ENCODE assay signal across 32 cellular contexts in the genomic region with DNA sequence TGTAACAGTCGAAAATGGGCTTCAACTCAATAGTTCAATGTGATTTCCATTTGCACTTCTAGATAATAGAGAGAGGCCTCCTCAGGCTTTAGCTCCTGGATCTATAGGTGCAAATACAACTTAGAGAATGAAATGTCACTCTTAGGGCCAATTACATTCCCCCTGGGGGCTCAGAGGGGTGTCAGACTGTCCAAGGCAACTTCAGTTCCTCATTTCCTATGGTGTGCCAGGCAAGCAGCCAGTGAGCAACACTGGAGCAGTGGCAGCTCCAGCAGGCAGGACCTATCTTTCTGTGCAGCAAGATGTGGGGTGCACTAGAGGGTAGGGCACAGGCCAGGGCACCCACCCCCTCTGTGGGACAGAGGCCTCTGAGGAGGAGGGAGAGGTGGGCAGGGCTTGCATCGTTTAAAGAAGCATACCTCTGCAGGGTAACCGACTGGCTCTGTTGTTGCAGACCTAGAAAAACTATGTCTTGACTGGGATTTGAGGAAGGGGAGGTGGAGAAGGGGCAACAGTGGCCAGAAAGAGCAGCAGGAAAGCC.
DNase-seq lines count a peak whose midpoint lies in the region; ATAC-seq, FAIRE-seq and TF ChIP-seq lines count a peak whose summit lies in the region.
"Had no signal": no experiment of that assay in that cellular context is flagged by ENCODE, and none has a peak within 500 bp of the region (broad histone marks: within the 10 kb centered on the region; RNA-seq: fewer than 3 reads in every experiment).

No MANE protein-coding gene starts in this region.

- TF ChIP-seq EP300 in GM12878 (IDR thresholded peaks at IDR 0.05; ENCODE audit: borderline replicate concordance in 1 of 2, control insufficient read depth in 1 of 2, low read depth in 2 of 2, low read length in 2 of 2) = no peak
- no peak for TF ChIP-seq EP300 in suprapubic skin (IDR thresholded peaks at IDR 0.05)

- CTCF ChIA-PET in GM12878 (lab: Yijun Ruan, JAX) = no interaction called here

- no peak overlapping the region for H2AFZ ChIP-seq in GM12878 (ENCODE audit: control insufficient read depth, low read depth, low read length)

- H3K4me1 ChIP-seq in GM12878 (ENCODE audit: control insufficient read depth, insufficient read depth, low read length) (no peaks in the 10 kb centered on the region), suprapubic skin (no peaks in the 10 kb centered on the region)
- H3K4me1 ChIP-seq: BE2C had no signal

- in situ Hi-C loops in GM12878 (cut with MboI) = no loop called here

- DNase-seq in NOMO-1 treated with DMSO at 0.1 percent for 48 hours (lab: John Stamatoyannopoulos, UW; ENCODE audit: unreplicated experiment) (peak; percentile 3), NOMO-1 treated with dmso at 0.1 percent for 144 hours (lab: John Stamatoyannopoulos, UW; ENCODE audit: unreplicated experiment) (no peak), GM12878 (ENCODE audit: low read depth, low spot score) (no peak), neural crest cell (ENCODE audit: low read depth, low spot score) (no peak), NCI-H526 treated with DMSO at 0.1 percent for 48 hours (lab: John Stamatoyannopoulos, UW) (no peak), suprapubic skin (ENCODE audit: low spot score in 2 of 2) (no peak)
- no peak for DNase-seq in activated CD8-positive, alpha-beta memory T cell treated with anti-CD3 and anti-CD28 coated beads, Interleukin-2, amount 50 U/mL, for 48 hours
- DNase-seq: 8988T; ACHN; BE2C; CD8-positive, alpha-beta memory T cell; DMS 273 treated with DMSO at 0.1 percent for 48 hours; DMS79; EL; GDM1; KBM-7; MM.1S; NCI-H1092; NCI-H1436; NCI-H187 treated with DMSO at 0.1 percent for 48 hours; NCI-H2171 treated with DMSO at 0.1 percent for 48 hours; NCI-H345; NCI-H748 treated with DMSO at 0.1 percent for 48 hours; NK-92 treated with Interleukin-12 subunit alpha and Interleukin-12 subunit beta, amount 100 ng/mL, for 24 hours; SHP77 had no signal

- TF ChIP-seq POLR2A in GM12878 (IDR thresholded peaks at IDR 0.05; ENCODE audit: low read depth, low read length) (no peak), suprapubic skin (IDR thresholded peaks at IDR 0.05) (no peak)

- POLR2A ChIA-PET in GM12878 (lab: Charles Lee) = no interaction called here

- SMC1A ChIA-PET in GM12878 (lab: Charles Lee; ENCODE audit: uncharacterized antibody, unreplicated experiment) = interaction anchor here (0.8 kb wide), 1 partner anchor 12 kb away, joined by 4 read pairs; no protein-coding TSS in a partner anchor

- intact Hi-C loops in GM12878 (cut with micrococcal nuclease; ENCODE audit: unreplicated experiment) = no loop called here

- no TSS peak for BruUV-seq in GM12878 (replicated peaks; lab: Mats Ljungman, UMichigan)

- no peaks in the 10 kb centered on the region for H3K79me2 ChIP-seq in GM12878 (ENCODE audit: control insufficient read depth, insufficient read depth, low read length)

- FAIRE-seq in GM12878 (lab: Jason Lieb, UNC) = no peak
- FAIRE-seq: GM12891, H54, HTR-8/SVneo had no signal

- H3K27me3 Mint-ChIP-seq in neural crest cell (ENCODE audit: low read depth) = peaks cover 2% of the 10 kb centered on the region

- no peaks in the 10 kb centered on the region for H3K9me3 Mint-ChIP-seq in neural crest cell
- H3K9me3 Mint-ChIP-seq: CD14-positive monocyte; CD8-positive, alpha-beta memory T cell had no signal

- TF ChIP-seq CTCF in GM12878 (IDR thresholded peaks at IDR 0.05 in 2 of 3, conservative IDR thresholded peaks at IDR 0.05 in 1 of 3; ENCODE audit: control insufficient read depth in 2 of 3, extremely low read depth in 1 of 3, insufficient read depth in 1 of 3, low read depth in 3 of 3, low read length in 3 of 3) (no peak), neural crest cell (conservative IDR thresholded peaks at IDR 0.05) (no peak), suprapubic skin (IDR thresholded peaks at IDR 0.05) (no peak)

- H3K4me3 ChIP-seq in GM12878 (no peak overlapping the region), suprapubic skin (no peak overlapping the region)

- TF ChIP-seq RAD21 in GM12878 (IDR thresholded peaks at IDR 0.05; ENCODE audit: insufficient read depth, low read depth, low read length) = no peak

- no peak overlapping the region for H3K4me2 ChIP-seq in GM12878 (ENCODE audit: control insufficient read depth, insufficient read depth)

- peaks cover 11% of the 10 kb centered on the region for H3K4me1 Mint-ChIP-seq in neural crest cell
- H3K4me1 Mint-ChIP-seq: CD8-positive, alpha-beta memory T cell had no signal

- no peak overlapping the region for H3K9ac ChIP-seq in GM12878 (ENCODE audit: control insufficient read depth, insufficient read depth, low read length)

- no peaks in the 10 kb centered on the region for H3K36me3 ChIP-seq in GM12878 (ENCODE audit: control insufficient read depth in 2 of 2, insufficient read depth in 2 of 2, low read length in 1 of 2)
- no peaks in the 10 kb centered on the region for H3K36me3 ChIP-seq in suprapubic skin
- H3K36me3 ChIP-seq: BE2C had no signal

- RAD21 ChIA-PET in GM12878 (lab: Charles Lee; ENCODE audit: unreplicated experiment) = interaction anchor here (1.0 kb wide), 1 partner anchor 133 kb away, joined by 3 read pairs; no protein-coding TSS in a partner anchor

- peaks cover 0 to 4% of the 10 kb centered on the region in 2 experiments for H3K27me3 ChIP-seq in GM12878 (replicated peaks in 1 of 2; ENCODE audit: control insufficient read depth in 2 of 2, insufficient read depth in 2 of 2, low read length in 1 of 2)
- H3K27me3 ChIP-seq in suprapubic skin = no peaks in the 10 kb centered on the region

- no peak overlapping the region for H3K27ac ChIP-seq in GM12878 (ENCODE audit: control insufficient read depth, insufficient read depth)
- H3K27ac ChIP-seq in suprapubic skin = no peak overlapping the region
- H3K27ac ChIP-seq: RWPE1 had no signal

- WGBS in GM12878 (ENCODE audit: insufficient coverage, insufficient replicate concordance, low lambda C conversion rate, missing lambda C conversion rate) = 5% methylated on average over 3 of the region's 3 CpGs
- WGBS in suprapubic skin = 65% methylated on average over 3 of the region's 3 CpGs

- no peaks in the 10 kb centered on the region for H3K36me3 Mint-ChIP-seq in neural crest cell (ENCODE audit: low read depth)
- H3K36me3 Mint-ChIP-seq: CD14-positive monocyte had no signal

- no peaks in the 10 kb centered on the region for H4K20me1 ChIP-seq in GM12878 (ENCODE audit: control insufficient read depth, insufficient read depth)

- H3K4me3 Mint-ChIP-seq in neural crest cell = no peak overlapping the region
- H3K4me3 Mint-ChIP-seq: CD8-positive, alpha-beta memory T cell had no signal

- ATAC-seq in GM12878 = peak; percentile 43
- no peak for ATAC-seq in GM19452 (IDR thresholded peaks at IDR 0.05; ENCODE audit: unreplicated experiment)
- ATAC-seq: Panc1 had no signal

- H3K27ac Mint-ChIP-seq in neural crest cell (ENCODE audit: unreplicated experiment) = peak overlapping the region; percentile 46
- H3K27ac Mint-ChIP-seq: CD8-positive, alpha-beta memory T cell had no signal

- H3K9me3 ChIP-seq in GM12878 (replicated peaks; ENCODE audit: control insufficient read depth, insufficient read depth, low read length) (no peaks in the 10 kb centered on the region), suprapubic skin (no peaks in the 10 kb centered on the region)
- H3K9me3 ChIP-seq: BE2C had no signal

TF ChIP-seq in GM12878, 131 proteins besides CTCF, POLR2A, EP300 and RAD21:
- TF ChIP-seq SPI1 (IDR thresholded peaks at IDR 0.05; ENCODE audit: borderline replicate concordance, insufficient read depth, low read depth, low read length) = peak; percentile 58; the same call in 1 of the 2 replicates
- TF ChIP-seq, protein P1, sequence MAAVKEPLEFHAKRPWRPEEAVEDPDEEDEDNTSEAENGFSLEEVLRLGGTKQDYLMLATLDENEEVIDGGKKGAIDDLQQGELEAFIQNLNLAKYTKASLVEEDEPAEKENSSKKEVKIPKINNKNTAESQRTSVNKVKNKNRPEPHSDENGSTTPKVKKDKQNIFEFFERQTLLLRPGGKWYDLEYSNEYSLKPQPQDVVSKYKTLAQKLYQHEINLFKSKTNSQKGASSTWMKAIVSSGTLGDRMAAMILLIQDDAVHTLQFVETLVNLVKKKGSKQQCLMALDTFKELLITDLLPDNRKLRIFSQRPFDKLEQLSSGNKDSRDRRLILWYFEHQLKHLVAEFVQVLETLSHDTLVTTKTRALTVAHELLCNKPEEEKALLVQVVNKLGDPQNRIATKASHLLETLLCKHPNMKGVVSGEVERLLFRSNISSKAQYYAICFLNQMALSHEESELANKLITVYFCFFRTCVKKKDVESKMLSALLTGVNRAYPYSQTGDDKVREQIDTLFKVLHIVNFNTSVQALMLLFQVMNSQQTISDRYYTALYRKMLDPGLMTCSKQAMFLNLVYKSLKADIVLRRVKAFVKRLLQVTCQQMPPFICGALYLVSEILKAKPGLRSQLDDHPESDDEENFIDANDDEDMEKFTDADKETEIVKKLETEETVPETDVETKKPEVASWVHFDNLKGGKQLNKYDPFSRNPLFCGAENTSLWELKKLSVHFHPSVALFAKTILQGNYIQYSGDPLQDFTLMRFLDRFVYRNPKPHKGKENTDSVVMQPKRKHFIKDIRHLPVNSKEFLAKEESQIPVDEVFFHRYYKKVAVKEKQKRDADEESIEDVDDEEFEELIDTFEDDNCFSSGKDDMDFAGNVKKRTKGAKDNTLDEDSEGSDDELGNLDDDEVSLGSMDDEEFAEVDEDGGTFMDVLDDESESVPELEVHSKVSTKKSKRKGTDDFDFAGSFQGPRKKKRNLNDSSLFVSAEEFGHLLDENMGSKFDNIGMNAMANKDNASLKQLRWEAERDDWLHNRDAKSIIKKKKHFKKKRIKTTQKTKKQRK (IDR thresholded peaks at IDR 0.05; ENCODE audit: low read depth, low read length) = no peak
TF ChIP-seq in GM12878: peak in this region for 1.
